ENCODE assay signal across 27 cellular contexts in genomic region chr12:101968770-101969169, GRCh38.
A peak's percentile ranks its signal among the peaks of the same experiment; 100 is the strongest.
DNase-seq lines count a peak whose midpoint lies in the region; ATAC-seq lines count a peak whose summit lies in the region.
"Had no signal": no experiment of that assay in that cellular context is flagged by ENCODE, and none has a peak within 500 bp of the region (broad histone marks: within the 10 kb centered on the region; RNA-seq: fewer than 3 reads in every experiment).

No MANE protein-coding gene starts in this region.

- H3K36me3 Mint-ChIP-seq in activated naive CD8-positive, alpha-beta T cell treated with anti-CD3 and anti-CD28 coated beads, Interleukin-2, amount 50 U/mL, for 24 hours (ENCODE audit: low read depth), result no peaks in the 10 kb centered on the region
- no peaks in the 10 kb centered on the region for H3K36me3 Mint-ChIP-seq in activated naive CD8-positive, alpha-beta T cell treated with anti-CD3 and anti-CD28 coated beads for 36 hours
- H3K36me3 Mint-ChIP-seq: natural killer cell treated with Interleukin-12 subunit alpha and Interleukin-12 subunit beta and Interleukin-15 and Interleukin-18, amount 100 ng/mL, for 72 hours had no signal

- no peak overlapping the region for H3K27ac Mint-ChIP-seq in activated naive CD8-positive, alpha-beta T cell treated with anti-CD3 and anti-CD28 coated beads, Interleukin-2, amount 50 U/mL, for 24 hours
- no peak overlapping the region for H3K27ac Mint-ChIP-seq in activated naive CD8-positive, alpha-beta T cell treated with anti-CD3 and anti-CD28 coated beads for 36 hours
- H3K27ac Mint-ChIP-seq: natural killer cell treated with Interleukin-12 subunit alpha and Interleukin-12 subunit beta and Interleukin-15 and Interleukin-18, amount 100 ng/mL, for 72 hours had no signal

- no peak overlapping the region for H3K4me3 ChIP-seq in Jurkat, Clone E6-1 (ENCODE audit: low read length)
- H3K4me3 ChIP-seq: BLaER1, coronary artery, lung, mucosa of descending colon, skin epidermis had no signal

- peaks cover 9% of the 10 kb centered on the region for H3K4me1 Mint-ChIP-seq in activated naive CD8-positive, alpha-beta T cell treated with anti-CD3 and anti-CD28 coated beads, Interleukin-2, amount 50 U/mL, for 24 hours
- peaks cover 4% of the 10 kb centered on the region for H3K4me1 Mint-ChIP-seq in activated naive CD8-positive, alpha-beta T cell treated with anti-CD3 and anti-CD28 coated beads for 36 hours

- no peaks in the 10 kb centered on the region for H3K9me3 Mint-ChIP-seq in activated naive CD8-positive, alpha-beta T cell treated with anti-CD3 and anti-CD28 coated beads, Interleukin-2, amount 50 U/mL, for 24 hours
- no peaks in the 10 kb centered on the region for H3K9me3 Mint-ChIP-seq in activated naive CD8-positive, alpha-beta T cell treated with anti-CD3 and anti-CD28 coated beads for 36 hours
- H3K9me3 Mint-ChIP-seq: natural killer cell treated with Interleukin-12 subunit alpha and Interleukin-12 subunit beta and Interleukin-15 and Interleukin-18, amount 100 ng/mL, for 72 hours had no signal

- H3K27me3 Mint-ChIP-seq in activated naive CD8-positive, alpha-beta T cell treated with anti-CD3 and anti-CD28 coated beads, Interleukin-2, amount 50 U/mL, for 24 hours, result peaks cover 1% of the 10 kb centered on the region
- H3K27me3 Mint-ChIP-seq in activated naive CD8-positive, alpha-beta T cell treated with anti-CD3 and anti-CD28 coated beads for 36 hours, result no peaks in the 10 kb centered on the region
- H3K27me3 Mint-ChIP-seq: IgD-negative memory B cell had no signal

- peak; percentile 46 for ATAC-seq in activated naive CD8-positive, alpha-beta T cell treated with anti-CD3 and anti-CD28 coated beads, Interleukin-2, amount 50 U/mL, for 24 hours
- ATAC-seq in esophagus mucosa, result no peak
- ATAC-seq: activated CD4-positive, CD25-positive, alpha-beta regulatory T cell treated with anti-CD3 and anti-CD28 coated beads, Interleukin-2, amount 50 U/mL, for 24 hours; mucosa of descending colon had no signal

- no peak overlapping the region for H3K4me3 Mint-ChIP-seq in activated naive CD8-positive, alpha-beta T cell treated with anti-CD3 and anti-CD28 coated beads, Interleukin-2, amount 50 U/mL, for 24 hours
- no peak overlapping the region for H3K4me3 Mint-ChIP-seq in activated naive CD8-positive, alpha-beta T cell treated with anti-CD3 and anti-CD28 coated beads for 36 hours
- H3K4me3 Mint-ChIP-seq: natural killer cell treated with Interleukin-12 subunit alpha and Interleukin-12 subunit beta and Interleukin-15 and Interleukin-18, amount 100 ng/mL, for 72 hours had no signal

- no peak for DNase-seq in activated naive CD8-positive, alpha-beta T cell treated with anti-CD3 and anti-CD28 coated beads, Interleukin-2, amount 50 U/mL, for 24 hours
- DNase-seq in activated naive CD8-positive, alpha-beta T cell treated with anti-CD3 and anti-CD28 coated beads for 36 hours, result no peak
- DNase-seq in Jurkat, Clone E6-1 (ENCODE audit: low read depth, low spot score), result peak; percentile 6
- DNase-seq in central memory CD4-positive, alpha-beta T cell, result peak; percentile 13
- DNase-seq in stimulated activated CD4-positive, alpha-beta T cell treated with anti-CD3 and anti-CD28 coated beads, Interleukin-2, amount 100 ng/mL, for 48 hours, result no peak
- no peak for DNase-seq in nucleus accumbens (lab: John Stamatoyannopoulos, UW)
- DNase-seq: activated CD8-positive, alpha-beta memory T cell treated with anti-CD3 and anti-CD28 coated beads for 24 hours; activated gamma-delta T cell treated with Interleukin-2 at 50 U/mL for 16 hours; amygdala; DMS79 treated with DMSO at 0.1 percent for 48 hours; effector memory CD4-positive, alpha-beta T cell; erythroblast; foreskin melanocyte; H7; mucosa of descending colon; NCI-H2029 treated with DMSO at 0.1 percent for 48 hours; NCI-H345; NCI-H774; trophoblast cell had no signal

Comparison
In these comparisons a context has a peak if more than half of its experiments do, and no peak if none do; other contexts are left out.
1. DNase-seq: peak in Jurkat, Clone E6-1 (single experiment) and central memory CD4-positive, alpha-beta T cell (single experiment); none in activated naive CD8-positive, alpha-beta T cell treated with anti-CD3 and anti-CD28 coated beads, Interleukin-2, amount 50 U/mL, for 24 hours (single experiment), activated naive CD8-positive, alpha-beta T cell treated with anti-CD3 and anti-CD28 coated beads for 36 hours (single experiment), stimulated activated CD4-positive, alpha-beta T cell treated with anti-CD3 and anti-CD28 coated beads, Interleukin-2, amount 100 ng/mL, for 48 hours (0 of 2) and nucleus accumbens (0 of 56).